1 cellular context compared by ENCODE assay signal in genomic region chr6:32212076-32212760, GRCh38.
TF ChIP-seq lines count a peak whose summit lies in the region.

No MANE protein-coding gene starts in this region.

TF ChIP-seq in K562, 482 proteins besides CTCF, POLR2A, EP300 and RAD21:
- TF ChIP-seq PTTG1 (tag; IDR thresholded peaks at IDR 0.05; ENCODE audit: low read depth) = no peak
- TF ChIP-seq CSDE1 (IDR thresholded peaks at IDR 0.05) = no peak
- no peak for TF ChIP-seq LEF1 (IDR thresholded peaks at IDR 0.05)
- no peak for TF ChIP-seq RBM34 (IDR thresholded peaks at IDR 0.05; ENCODE audit: borderline replicate concordance, insufficient read depth, low read length)
- TF ChIP-seq GMEB1 (CRISPR knock-in tag; IDR thresholded peaks at IDR 0.05) = no peak
- TF ChIP-seq ZNF224 (CRISPR knock-in tag; IDR thresholded peaks at IDR 0.05) = no peak
- TF ChIP-seq ZNF143 (CRISPR knock-in tag; IDR thresholded peaks at IDR 0.05) = no peak
- no peak for TF ChIP-seq VEZF1 (CRISPR knock-in tag; IDR thresholded peaks at IDR 0.05)
- TF ChIP-seq, protein P1, sequence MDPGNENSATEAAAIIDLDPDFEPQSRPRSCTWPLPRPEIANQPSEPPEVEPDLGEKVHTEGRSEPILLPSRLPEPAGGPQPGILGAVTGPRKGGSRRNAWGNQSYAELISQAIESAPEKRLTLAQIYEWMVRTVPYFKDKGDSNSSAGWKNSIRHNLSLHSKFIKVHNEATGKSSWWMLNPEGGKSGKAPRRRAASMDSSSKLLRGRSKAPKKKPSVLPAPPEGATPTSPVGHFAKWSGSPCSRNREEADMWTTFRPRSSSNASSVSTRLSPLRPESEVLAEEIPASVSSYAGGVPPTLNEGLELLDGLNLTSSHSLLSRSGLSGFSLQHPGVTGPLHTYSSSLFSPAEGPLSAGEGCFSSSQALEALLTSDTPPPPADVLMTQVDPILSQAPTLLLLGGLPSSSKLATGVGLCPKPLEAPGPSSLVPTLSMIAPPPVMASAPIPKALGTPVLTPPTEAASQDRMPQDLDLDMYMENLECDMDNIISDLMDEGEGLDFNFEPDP (CRISPR knock-in tag; IDR thresholded peaks at IDR 0.05) = no peak
- TF ChIP-seq KDM4B (IDR thresholded peaks at IDR 0.05; ENCODE audit: borderline replicate concordance in 2 of 2, low read depth in 1 of 2) = no peak
- TF ChIP-seq MIER1 (IDR thresholded peaks at IDR 0.05; ENCODE audit: low read depth) = no peak
- 0 out of 4 replicates have a peak, but pooled peaks of 1 of the 2 experiments have one; percentile 6 for TF ChIP-seq NRF1 (conservative IDR thresholded peaks at IDR 0.05 in 1 of 2, IDR thresholded peaks at IDR 0.05 in 1 of 2)
- TF ChIP-seq, protein P2, sequence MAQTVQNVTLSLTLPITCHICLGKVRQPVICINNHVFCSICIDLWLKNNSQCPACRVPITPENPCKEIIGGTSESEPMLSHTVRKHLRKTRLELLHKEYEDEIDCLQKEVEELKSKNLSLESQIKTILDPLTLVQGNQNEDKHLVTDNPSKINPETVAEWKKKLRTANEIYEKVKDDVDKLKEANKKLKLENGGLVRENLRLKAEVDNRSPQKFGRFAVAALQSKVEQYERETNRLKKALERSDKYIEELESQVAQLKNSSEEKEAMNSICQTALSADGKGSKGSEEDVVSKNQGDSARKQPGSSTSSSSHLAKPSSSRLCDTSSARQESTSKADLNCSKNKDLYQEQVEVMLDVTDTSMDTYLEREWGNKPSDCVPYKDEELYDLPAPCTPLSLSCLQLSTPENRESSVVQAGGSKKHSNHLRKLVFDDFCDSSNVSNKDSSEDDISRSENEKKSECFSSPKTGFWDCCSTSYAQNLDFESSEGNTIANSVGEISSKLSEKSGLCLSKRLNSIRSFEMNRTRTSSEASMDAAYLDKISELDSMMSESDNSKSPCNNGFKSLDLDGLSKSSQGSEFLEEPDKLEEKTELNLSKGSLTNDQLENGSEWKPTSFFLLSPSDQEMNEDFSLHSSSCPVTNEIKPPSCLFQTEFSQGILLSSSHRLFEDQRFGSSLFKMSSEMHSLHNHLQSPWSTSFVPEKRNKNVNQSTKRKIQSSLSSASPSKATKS (CRISPR knock-in tag; IDR thresholded peaks at IDR 0.05) = no peak
- TF ChIP-seq CBX8 (IDR thresholded peaks at IDR 0.05; ENCODE audit: borderline replicate concordance, extremely low read depth, low read depth, low read length, poor library complexity, severe bottlenecking) = no peak
- TF ChIP-seq ZNF239 (CRISPR knock-in tag; IDR thresholded peaks at IDR 0.05) = no peak
- TF ChIP-seq ZNF140 (CRISPR knock-in tag; IDR thresholded peaks at IDR 0.05) = no peak
- no peak for TF ChIP-seq FOS (IDR thresholded peaks at IDR 0.05; ENCODE audit: extremely low read depth, insufficient read length)
- peak; percentile 69 for TF ChIP-seq CEBPG (CRISPR knock-in tag; IDR thresholded peaks at IDR 0.05)
- TF ChIP-seq CEBPG (tag; conservative IDR thresholded peaks at IDR 0.05 in 1 of 2, IDR thresholded peaks at IDR 0.05 in 1 of 2) = peak; percentile 67 to 92
- peak; percentile 87 for TF ChIP-seq CEBPB (tag; IDR thresholded peaks at IDR 0.05)
- peak; percentile 6; the same call in 1 of the 2 replicates for TF ChIP-seq ZNF175 (CRISPR knock-in tag; IDR thresholded peaks at IDR 0.05; ENCODE audit: low read depth)
- TF ChIP-seq ZNF551 (CRISPR knock-in tag; IDR thresholded peaks at IDR 0.05) = no peak
- peak; percentile 62 to 75; a peak in 2 of 4 replicates for TF ChIP-seq TRIM24 (IDR thresholded peaks at IDR 0.05)
- no peak for TF ChIP-seq ASH1L (IDR thresholded peaks at IDR 0.05; ENCODE audit: borderline replicate concordance, low read depth, partially characterized antibody)
- no peak for TF ChIP-seq ZNF23 (CRISPR knock-in tag; IDR thresholded peaks at IDR 0.05)
- TF ChIP-seq ZBED1 (IDR thresholded peaks at IDR 0.05) = no peak
- TF ChIP-seq, protein P3, sequence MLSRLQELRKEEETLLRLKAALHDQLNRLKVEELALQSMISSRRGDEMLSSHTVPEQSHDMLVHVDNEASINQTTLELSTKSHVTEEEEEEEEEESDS (CRISPR knock-in tag; IDR thresholded peaks at IDR 0.05) = no peak
- TF ChIP-seq PYGO2 (tag; IDR thresholded peaks at IDR 0.05) = no peak
- TF ChIP-seq, protein P4, sequence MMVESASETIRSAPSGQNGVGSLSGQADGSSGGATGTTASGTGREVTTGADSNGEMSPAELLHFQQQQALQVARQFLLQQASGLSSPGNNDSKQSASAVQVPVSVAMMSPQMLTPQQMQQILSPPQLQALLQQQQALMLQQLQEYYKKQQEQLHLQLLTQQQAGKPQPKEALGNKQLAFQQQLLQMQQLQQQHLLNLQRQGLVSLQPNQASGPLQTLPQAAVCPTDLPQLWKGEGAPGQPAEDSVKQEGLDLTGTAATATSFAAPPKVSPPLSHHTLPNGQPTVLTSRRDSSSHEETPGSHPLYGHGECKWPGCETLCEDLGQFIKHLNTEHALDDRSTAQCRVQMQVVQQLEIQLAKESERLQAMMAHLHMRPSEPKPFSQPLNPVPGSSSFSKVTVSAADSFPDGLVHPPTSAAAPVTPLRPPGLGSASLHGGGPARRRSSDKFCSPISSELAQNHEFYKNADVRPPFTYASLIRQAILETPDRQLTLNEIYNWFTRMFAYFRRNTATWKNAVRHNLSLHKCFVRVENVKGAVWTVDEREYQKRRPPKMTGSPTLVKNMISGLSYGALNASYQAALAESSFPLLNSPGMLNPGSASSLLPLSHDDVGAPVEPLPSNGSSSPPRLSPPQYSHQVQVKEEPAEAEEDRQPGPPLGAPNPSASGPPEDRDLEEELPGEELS (CRISPR knock-in tag; IDR thresholded peaks at IDR 0.05; ENCODE audit: borderline replicate concordance) = no peak
